18 cellular contexts compared by ENCODE assay signal in genomic region chr2:188963738-188964137, GRCh38. TPM values are rescaled to one million over a fixed set of nuclear protein-coding genes. Genes with fewer than 3 reads are reported as not detected.
"Had no signal": no experiment of that assay in that cellular context is flagged by ENCODE, and none has a peak within 500 bp of the region (broad histone marks: within the 10 kb centered on the region; RNA-seq: fewer than 3 reads in every experiment).

No MANE protein-coding gene starts in this region.

- H3K4me1 Mint-ChIP-seq: naive thymus-derived CD8-positive, alpha-beta T cell; neural crest cell; stimulated activated effector memory CD8-positive, alpha-beta T cell treated with anti-CD3 and anti-CD28 coated beads, Interleukin-12 subunit alpha, Interleukin-12 subunit beta, amount 100 ng/mL, for 72 hours had no signal

- FAIRE-seq: islet of Langerhans had no signal

- H3K9me3 ChIP-seq: mucosa of descending colon, ovary, testis, tibial nerve had no signal

- H3K27ac ChIP-seq: ovary, right atrium auricular region, testis, tibial nerve had no signal

- H3K4me1 ChIP-seq: right atrium auricular region, testis had no signal

- H3K36me3 ChIP-seq: heart left ventricle, ovary, right atrium auricular region, tibial nerve had no signal

- H3K36me3 Mint-ChIP-seq: naive thymus-derived CD8-positive, alpha-beta T cell; stimulated activated effector memory CD8-positive, alpha-beta T cell treated with anti-CD3 and anti-CD28 coated beads, Interleukin-12 subunit alpha, Interleukin-12 subunit beta, amount 100 ng/mL, for 72 hours had no signal

- H3K27me3 ChIP-seq: heart left ventricle, ovary, right atrium auricular region, testis, tibial nerve had no signal

- H3K27ac Mint-ChIP-seq: naive thymus-derived CD8-positive, alpha-beta T cell; stimulated activated effector memory CD8-positive, alpha-beta T cell treated with anti-CD3 and anti-CD28 coated beads, Interleukin-12 subunit alpha, Interleukin-12 subunit beta, amount 100 ng/mL, for 72 hours had no signal

- H3K4me3 ChIP-seq: heart left ventricle, mucosa of descending colon, ovary, right atrium auricular region, testis, tibial nerve had no signal

- H3K4me3 Mint-ChIP-seq: naive thymus-derived CD8-positive, alpha-beta T cell; neural crest cell; stimulated activated effector memory CD8-positive, alpha-beta T cell treated with anti-CD3 and anti-CD28 coated beads, Interleukin-12 subunit alpha, Interleukin-12 subunit beta, amount 100 ng/mL, for 72 hours had no signal

- DNase-seq: effector memory CD4-positive, alpha-beta T cell; foreskin melanocyte; heart left ventricle; hypothalamus; kidney glomerular epithelial cell; mucosa of descending colon; naive thymus-derived CD8-positive, alpha-beta T cell; nucleus accumbens; ovary; stimulated activated CD4-positive, alpha-beta T cell treated with anti-CD3 and anti-CD28 coated beads, Interleukin-4, amount 100 ng/mL, for 1 hour; stimulated activated CD8-positive, alpha-beta memory T cell treated with anti-CD3 and anti-CD28 coated beads, Interleukin-4, amount 100 ng/mL, for 48 hours; stimulated activated naive CD8-positive, alpha-beta T cell treated with anti-CD3 and anti-CD28 coated beads, Interleukin-15, Interleukin-2, amounts not matched to agents 100 U/mL and 50 U/mL, for 24 hours; testis had no signal

RNA-seq across cellular contexts. Expression of gene COL3A1, which starts 10.4 kb away (rescaled TPM):
- total RNA-seq: naive thymus-derived CD8-positive, alpha-beta T cell had no signal
- polyA plus RNA-seq: naive thymus-derived CD8-positive, alpha-beta T cell had no signal
